15 cellular contexts compared by ENCODE assay signal in genomic region chr2:173652311-173652710, GRCh38.
DNase-seq lines count a peak whose midpoint lies in the region; ATAC-seq, FAIRE-seq and TF ChIP-seq lines count a peak whose summit lies in the region.
"Had no signal": no experiment of that assay in that cellular context is flagged by ENCODE, and none has a peak within 500 bp of the region (broad histone marks: within the 10 kb centered on the region; RNA-seq: fewer than 3 reads in every experiment).

No MANE protein-coding gene starts in this region.

- no peaks in the 10 kb centered on the region for H3K9me3 ChIP-seq in astrocyte (ENCODE audit: insufficient read depth, low read depth, low read length)
- H3K9me3 ChIP-seq: tibial artery had no signal

- H3K36me3 Mint-ChIP-seq in astrocyte (ENCODE audit: low read depth, unreplicated experiment): no peaks in the 10 kb centered on the region

- no peak for FAIRE-seq in astrocyte (lab: Jason Lieb, UNC)
- FAIRE-seq: GM18507 had no signal

- no peaks in the 10 kb centered on the region for H3K27me3 ChIP-seq in astrocyte (ENCODE audit: insufficient read depth, low read length)
- H3K27me3 ChIP-seq in kidney epithelial cell (ENCODE audit: control insufficient read depth, insufficient read depth, low read length): no peaks in the 10 kb centered on the region
- H3K27me3 ChIP-seq: tibial artery had no signal

- H3K4me3 ChIP-seq in astrocyte (ENCODE audit: insufficient read depth, low read depth, low read length) (no peak overlapping the region), kidney epithelial cell (ENCODE audit: low read depth, low read length) (no peak overlapping the region)
- H3K4me3 ChIP-seq: tibial artery had no signal

- H3K27ac Mint-ChIP-seq in astrocyte (ENCODE audit: unreplicated experiment): peak overlapping the region; percentile 94
- H3K27ac Mint-ChIP-seq: activated T-helper 17 cell treated with anti-CD3 and anti-CD28 coated beads, Interleukin-2, amount 50 U/mL, for 72 hours; T-helper 2 cell treated with Interferon-gamma antibody and Interleukin-4, amounts not matched to agents 5 μg/mL and 100 μg/mL, for 36 hours had no signal

- H3K4me1 ChIP-seq in astrocyte (ENCODE audit: insufficient read depth, low read length): peaks cover 16% of the 10 kb centered on the region

- H3K36me3 ChIP-seq in astrocyte (ENCODE audit: insufficient read depth, low read length) (no peaks in the 10 kb centered on the region), kidney epithelial cell (ENCODE audit: control insufficient read depth, insufficient read depth, low read length) (no peaks in the 10 kb centered on the region)
- H3K36me3 ChIP-seq: tibial artery had no signal

- H3K4me2 ChIP-seq in astrocyte (ENCODE audit: low read length): peak overlapping the region; percentile 73

- H3K4me3 Mint-ChIP-seq in astrocyte (ENCODE audit: unreplicated experiment): no peak overlapping the region
- H3K4me3 Mint-ChIP-seq: activated T-helper 17 cell treated with anti-CD3 and anti-CD28 coated beads, Interleukin-2, amount 50 U/mL, for 72 hours; T-helper 2 cell treated with Interferon-gamma antibody and Interleukin-4, amounts not matched to agents 5 μg/mL and 100 μg/mL, for 36 hours had no signal

- H3K27me3 Mint-ChIP-seq in astrocyte (ENCODE audit: low read depth, unreplicated experiment): peaks cover 2% of the 10 kb centered on the region

- peaks cover 2% of the 10 kb centered on the region for H3K9me3 Mint-ChIP-seq in astrocyte (ENCODE audit: unreplicated experiment)
- H3K9me3 Mint-ChIP-seq: activated T-helper 17 cell treated with anti-CD3 and anti-CD28 coated beads, Interleukin-2, amount 50 U/mL, for 72 hours; T-helper 2 cell treated with Interferon-gamma antibody and Interleukin-4, amounts not matched to agents 5 μg/mL and 100 μg/mL, for 36 hours had no signal

- ATAC-seq in HG02571 (IDR thresholded peaks at IDR 0.05; ENCODE audit: unreplicated experiment) (no peak), HG02852 (IDR thresholded peaks at IDR 0.05; ENCODE audit: unreplicated experiment) (no peak)
- ATAC-seq: activated T-helper 17 cell treated with anti-CD3 and anti-CD28 coated beads, Interleukin-2, amount 50 U/mL, for 72 hours had no signal

- H3K4me1 Mint-ChIP-seq in astrocyte (ENCODE audit: low read depth, unreplicated experiment): peaks cover 19% of the 10 kb centered on the region
- H3K4me1 Mint-ChIP-seq: activated T-helper 17 cell treated with anti-CD3 and anti-CD28 coated beads, Interleukin-2, amount 50 U/mL, for 72 hours had no signal

- H3K9ac ChIP-seq in astrocyte (ENCODE audit: low read length): peak overlapping the region; percentile 75

- H3K79me2 ChIP-seq in astrocyte (ENCODE audit: insufficient read depth, low read length): no peaks in the 10 kb centered on the region

- peak overlapping the region; percentile 96 for H3K27ac ChIP-seq in astrocyte (ENCODE audit: low read depth, low read length)
- H3K27ac ChIP-seq: C4-2B, tibial artery had no signal

- H2AFZ ChIP-seq in astrocyte (ENCODE audit: low read depth, low read length): no peak overlapping the region

- no peaks in the 10 kb centered on the region for H4K20me1 ChIP-seq in astrocyte (ENCODE audit: insufficient read depth, low read length)

- DNase-seq in A172 (ENCODE audit: low spot score) (peak; percentile 88), HS-27A (ENCODE audit: low read depth) (peak; percentile 72), astrocyte (ENCODE audit: low read depth) (peak; percentile 98), kidney epithelial cell (ENCODE audit: low read depth) (peak; percentile 80), iPS-NIHi11 (ENCODE audit: low spot score) (no peak), NCI-H774 (lab: John Stamatoyannopoulos, UW) (no peak)
- DNase-seq: midbrain; stimulated activated CD4-positive, alpha-beta T cell treated with anti-CD3 and anti-CD28 coated beads, Interleukin-1b, Interleukin-23, amount 100 ng/mL, for 48 hours; tibial artery had no signal

- TF ChIP-seq CTCF in astrocyte (IDR thresholded peaks at IDR 0.05; ENCODE audit: insufficient read depth, low read depth, low read length) (no peak), kidney epithelial cell (IDR thresholded peaks at IDR 0.05; ENCODE audit: insufficient read depth, low read length, poor library complexity, severe bottlenecking) (no peak)

Comparison
In these comparisons a context has a peak if more than half of its experiments do, and no peak if none do; other contexts are left out.
1. DNase-seq: peak in A172 (single experiment), HS-27A (single experiment), astrocyte (single experiment) and kidney epithelial cell (single experiment); none in iPS-NIHi11 (single experiment) and NCI-H774 (single experiment).